In genomic region chr1:55217226-55217996, GRCh38 we compare ENCODE assay signal across 9 cellular contexts. TPM values are rescaled to one million over a fixed set of nuclear protein-coding genes. Genes with fewer than 3 reads are reported as not detected.
DNase-seq lines count a peak whose midpoint lies in the region; ATAC-seq and TF ChIP-seq lines count a peak whose summit lies in the region.
"Had no signal": no experiment of that assay in that cellular context is flagged by ENCODE, and none has a peak within 500 bp of the region (broad histone marks: within the 10 kb centered on the region; RNA-seq: fewer than 3 reads in every experiment).

No MANE protein-coding gene starts in this region.

- peaks cover 39% of the 10 kb centered on the region for H3K4me1 Mint-ChIP-seq in activated T-helper 17 cell treated with anti-CD3 and anti-CD28 coated beads, Interleukin-2, amount 50 U/mL, for 72 hours
- H3K4me1 Mint-ChIP-seq in natural killer cell treated with Interleukin-12 subunit alpha and Interleukin-12 subunit beta and Interleukin-15 and Interleukin-18, amount 100 ng/mL, for 72 hours (ENCODE audit: low read depth in 2 of 2) = peaks cover 39 to 46% of the 10 kb centered on the region in 2 donors

- TF ChIP-seq CTCF in WERI-Rb-1 (IDR thresholded peaks at IDR 0.05; ENCODE audit: low read depth, low read length) = no peak

- H3K27ac ChIP-seq in WERI-Rb-1 = no peak overlapping the region

- peak overlapping the region; percentile 98 for H3K4me3 Mint-ChIP-seq in activated T-helper 17 cell treated with anti-CD3 and anti-CD28 coated beads, Interleukin-2, amount 50 U/mL, for 72 hours
- H3K4me3 Mint-ChIP-seq in natural killer cell treated with Interleukin-12 subunit alpha and Interleukin-12 subunit beta and Interleukin-15 and Interleukin-18, amount 100 ng/mL, for 72 hours = peak overlapping the region; percentile 77

- H3K9me3 Mint-ChIP-seq in activated T-helper 17 cell treated with anti-CD3 and anti-CD28 coated beads, Interleukin-2, amount 50 U/mL, for 72 hours = no peaks in the 10 kb centered on the region
- H3K9me3 Mint-ChIP-seq in natural killer cell treated with Interleukin-12 subunit alpha and Interleukin-12 subunit beta and Interleukin-15 and Interleukin-18, amount 100 ng/mL, for 72 hours = no peaks in the 10 kb centered on the region

- H3K36me3 Mint-ChIP-seq in activated T-helper 17 cell treated with anti-CD3 and anti-CD28 coated beads, Interleukin-2, amount 50 U/mL, for 72 hours (ENCODE audit: low read depth) = peaks cover 24% of the 10 kb centered on the region
- H3K36me3 Mint-ChIP-seq in natural killer cell treated with Interleukin-12 subunit alpha and Interleukin-12 subunit beta and Interleukin-15 and Interleukin-18, amount 100 ng/mL, for 72 hours = peaks cover 7% of the 10 kb centered on the region

- H3K27ac Mint-ChIP-seq in activated T-helper 17 cell treated with anti-CD3 and anti-CD28 coated beads, Interleukin-2, amount 50 U/mL, for 72 hours = peak overlapping the region; percentile 67
- H3K27ac Mint-ChIP-seq in natural killer cell treated with Interleukin-12 subunit alpha and Interleukin-12 subunit beta and Interleukin-15 and Interleukin-18, amount 100 ng/mL, for 72 hours = peak overlapping the region; percentile 98

- peak; percentile 31 for ATAC-seq in activated T-helper 17 cell treated with anti-CD3 and anti-CD28 coated beads, Interleukin-2, amount 50 U/mL, for 72 hours (replicated peaks)
- ATAC-seq in natural killer cell treated with Interleukin-12 subunit alpha and Interleukin-12 subunit beta and Interleukin-15 and Interleukin-18, amount 100 ng/mL, for 72 hours = no peak
- ATAC-seq in HG02610 (IDR thresholded peaks at IDR 0.05; ENCODE audit: unreplicated experiment) = no peak

- no peaks in the 10 kb centered on the region for H3K27me3 Mint-ChIP-seq in activated T-helper 17 cell treated with anti-CD3 and anti-CD28 coated beads, Interleukin-2, amount 50 U/mL, for 72 hours
- no peaks in the 10 kb centered on the region for H3K27me3 Mint-ChIP-seq in natural killer cell treated with Interleukin-12 subunit alpha and Interleukin-12 subunit beta and Interleukin-15 and Interleukin-18, amount 100 ng/mL, for 72 hours

- no peaks in the 10 kb centered on the region for H3K27me3 ChIP-seq in WERI-Rb-1 (ENCODE audit: insufficient read depth, low read depth, severe bottlenecking)

- H3K9me3 ChIP-seq in WERI-Rb-1 (ENCODE audit: severe bottlenecking) = no peaks in the 10 kb centered on the region

- peak; percentile 56 for DNase-seq in DMS53 (lab: John Stamatoyannopoulos, UW)
- peak; percentile 69 for DNase-seq in M059J (ENCODE audit: low read depth)
- DNase-seq in natural killer cell treated with Interleukin-12 subunit alpha and Interleukin-12 subunit beta and Interleukin-15 and Interleukin-18, amount 100 ng/mL, for 72 hours (ENCODE audit: low spot score) = no peak
- DNase-seq in NCI-H146 (lab: John Stamatoyannopoulos, UW) = no peak
- no peak for DNase-seq in stimulated activated CD4-positive, alpha-beta T cell treated with anti-CD3 and anti-CD28 coated beads, Interleukin-2, amount 100 ng/mL, for 48 hours
- no peak for DNase-seq in WERI-Rb-1
- DNase-seq: glutamatergic neuron had no signal

- H3K36me3 ChIP-seq in WERI-Rb-1 = peaks cover 5% of the 10 kb centered on the region

- H3K4me3 ChIP-seq in WERI-Rb-1 (ENCODE audit: low read depth, low read length) = no peak overlapping the region

RNA-seq across cellular contexts. Expression of gene USP24, which starts 2.2 kb away (rescaled TPM):
- 17.1 and 22.8 TPM in 2 replicates for total RNA-seq in M059J (2014; rRNA removed; shearing (Covaris generic))
- total RNA-seq in activated T-helper 17 cell treated with anti-CD3 and anti-CD28 coated beads, Interleukin-2, amount 50 U/mL, for 72 hours = 10 to 100 TPM; 40.8 to 41.6 TPM
- total RNA-seq in natural killer cell treated with Interleukin-12 subunit alpha and Interleukin-12 subunit beta and Interleukin-15 and Interleukin-18, amount 100 ng/mL, for 72 hours = 10 to 100 TPM; 66.8 to 83.1 TPM

Comparison
In these comparisons a context has a peak if more than half of its experiments do, and no peak if none do; other contexts are left out.
1. DNase-seq: peak in DMS53 (single experiment) and M059J (single experiment); none in natural killer cell treated with Interleukin-12 subunit alpha and Interleukin-12 subunit beta and Interleukin-15 and Interleukin-18, amount 100 ng/mL, for 72 hours (single experiment), NCI-H146 (single experiment), stimulated activated CD4-positive, alpha-beta T cell treated with anti-CD3 and anti-CD28 coated beads, Interleukin-2, amount 100 ng/mL, for 48 hours (0 of 2) and WERI-Rb-1 (single experiment).